Comparison of ENCODE assay signal across 9 cellular contexts in the genomic region with DNA sequence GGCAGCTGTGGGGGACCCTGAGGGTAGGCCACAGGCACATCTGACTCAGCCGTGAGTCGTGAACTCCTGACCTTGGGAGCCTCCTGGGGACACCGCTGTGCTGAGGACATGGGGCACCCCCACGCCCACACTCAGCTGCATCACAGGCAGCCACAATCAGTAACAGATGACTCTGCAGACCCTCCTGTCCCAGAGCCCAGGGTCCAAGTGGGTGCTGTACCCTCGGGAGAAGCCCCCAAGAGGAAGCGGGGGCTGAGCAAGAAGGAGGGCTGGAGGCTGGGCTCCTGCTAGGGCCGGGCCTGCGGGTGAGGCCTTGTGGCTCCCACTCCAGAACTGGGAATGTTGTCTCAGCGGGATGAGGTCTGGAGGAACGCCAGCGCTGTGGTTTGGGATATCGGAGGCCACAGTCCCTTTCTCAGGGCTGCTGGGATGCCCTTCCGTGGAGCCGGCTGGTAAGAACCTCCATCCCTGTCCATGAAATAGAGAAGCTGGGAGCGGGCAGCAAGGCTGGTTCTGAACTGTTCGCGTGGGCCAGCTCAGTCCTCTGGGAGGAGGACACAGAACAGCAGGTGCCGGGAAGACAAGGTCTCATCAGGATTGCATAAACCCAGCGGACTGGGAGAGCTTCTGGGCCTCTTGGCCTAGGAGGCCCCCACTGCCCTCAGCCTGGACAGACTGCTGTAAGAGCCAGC. TPM values are rescaled to one million over a fixed set of nuclear protein-coding genes. Genes with fewer than 3 reads are reported as not detected.
DNase-seq lines count a peak whose midpoint lies in the region; ATAC-seq and TF ChIP-seq lines count a peak whose summit lies in the region.
"Had no signal": no experiment of that assay in that cellular context is flagged by ENCODE, and none has a peak within 500 bp of the region (broad histone marks: within the 10 kb centered on the region; RNA-seq: fewer than 3 reads in every experiment).

No MANE protein-coding gene starts in this region.

- WGBS in esophagus, 2 donors, result 50 to 52% methylated on average over 19 of the region's 19 CpGs

- H3K9ac ChIP-seq in Karpas-422 (ENCODE audit: low read length), result no peak overlapping the region

- no peaks in the 10 kb centered on the region for H3K9me3 ChIP-seq in esophagus (ENCODE audit: control insufficient read depth in 2 of 2, insufficient read depth in 1 of 2, low read depth in 1 of 2, low read length in 1 of 2)
- H3K9me3 ChIP-seq in gastrocnemius medialis, result no peaks in the 10 kb centered on the region
- no peaks in the 10 kb centered on the region for H3K9me3 ChIP-seq in Karpas-422 (ENCODE audit: low read length)

- no peaks in the 10 kb centered on the region for H3K36me3 ChIP-seq in esophagus (ENCODE audit: control insufficient read depth in 2 of 2, insufficient read depth in 2 of 2, low read length in 1 of 2)
- no peaks in the 10 kb centered on the region for H3K36me3 ChIP-seq in gastrocnemius medialis
- H3K36me3 ChIP-seq in Karpas-422 (ENCODE audit: insufficient read depth, low read length), result no peaks in the 10 kb centered on the region

- ATAC-seq in gastrocnemius medialis, result no peak

- H3K27ac ChIP-seq in esophagus (ENCODE audit: low read depth in 2 of 2, low read length in 1 of 2) (peak overlapping the region; percentile 53 to 74), gastrocnemius medialis (peak overlapping the region; percentile 35 to 90 (median 49)), caudate nucleus (ENCODE audit: low read depth, low read length) (no peak overlapping the region), Karpas-422 (ENCODE audit: low read length) (no peak overlapping the region)

- no peak overlapping the region for H3K4me3 ChIP-seq in NB4 (ENCODE audit: low read depth, low read length)
- no peak overlapping the region for H3K4me3 ChIP-seq in esophagus (ENCODE audit: low read depth in 1 of 2, low read length in 2 of 2)
- no peak overlapping the region for H3K4me3 ChIP-seq in gastrocnemius medialis
- H3K4me3 ChIP-seq in Karpas-422 (ENCODE audit: low read length), result no peak overlapping the region

- TF ChIP-seq POLR2A in NB4 (IDR thresholded peaks at IDR 0.05; ENCODE audit: extremely low read depth, insufficient read length) (no peak), gastrocnemius medialis (IDR thresholded peaks at IDR 0.05) (no peak)

- peak; percentile 94 for DNase-seq in EH (ENCODE audit: low read depth)
- DNase-seq in NB4 (ENCODE audit: low read depth), result peak; percentile 55
- no peak for DNase-seq in gastrocnemius medialis
- no peak for DNase-seq in NCI-H128 (lab: John Stamatoyannopoulos, UW; ENCODE audit: unreplicated experiment)
- no peak for DNase-seq in head of caudate nucleus
- no peak for DNase-seq in caudate nucleus (lab: John Stamatoyannopoulos, UW)
- no peak for DNase-seq in Karpas-422
- DNase-seq: MV-4-11 had no signal

- H2AFZ ChIP-seq in Karpas-422 (ENCODE audit: low read length), result no peak overlapping the region

- H3K9me2 ChIP-seq in Karpas-422 (replicated peaks; ENCODE audit: insufficient read depth, low read length), result no peaks in the 10 kb centered on the region

- H3K27me3 ChIP-seq in esophagus (ENCODE audit: control insufficient read depth in 1 of 2, insufficient read depth in 2 of 2, low read length in 2 of 2), result no peaks in the 10 kb centered on the region
- H3K27me3 ChIP-seq in gastrocnemius medialis, result no peaks in the 10 kb centered on the region
- H3K27me3 ChIP-seq in Karpas-422 (ENCODE audit: low read length), result no peaks in the 10 kb centered on the region

- H3K4me2 ChIP-seq in Karpas-422 (ENCODE audit: low read depth, low read length, poor library complexity, severe bottlenecking), result no peak overlapping the region

- intact Hi-C loops in gastrocnemius medialis (cut with DNase I; ENCODE audit: low total_unique reads) (no loop called here), head of caudate nucleus (cut with DNase I) (loop anchor here (10.0 kb wide), 1 partner anchor 525 kb away; no protein-coding TSS in a partner anchor)

- H4K20me1 ChIP-seq in Karpas-422 (ENCODE audit: insufficient read depth, low read depth, low read length), result peaks cover 11% of the 10 kb centered on the region; the same call in 1 of the 2 replicates

- in situ Hi-C loops in gastrocnemius medialis (cut with MboI; ENCODE audit: low sequenced_read_pairs in 4 of 4), result no loop called here

- no peaks in the 10 kb centered on the region for H3K79me2 ChIP-seq in Karpas-422 (ENCODE audit: low read length)

- TF ChIP-seq CTCF in NB4 (IDR thresholded peaks at IDR 0.05; ENCODE audit: low read depth, low read length) (no peak), gastrocnemius medialis (IDR thresholded peaks at IDR 0.05 in 4 of 5, conservative IDR thresholded peaks at IDR 0.05 in 1 of 5) (no peak)

- H3K4me1 ChIP-seq in esophagus (ENCODE audit: control insufficient read depth in 2 of 2, insufficient read depth in 2 of 2, low read length in 1 of 2), result peaks cover 18 to 41% of the 10 kb centered on the region in 2 donors
- H3K4me1 ChIP-seq in gastrocnemius medialis, result peaks cover 38 to 55% of the 10 kb centered on the region in 2 donors
- peaks cover 26% of the 10 kb centered on the region for H3K4me1 ChIP-seq in Karpas-422 (ENCODE audit: low read length)

RNA-seq across cellular contexts. Expression of a gene that starts 3.1 kb away (rescaled TPM):
- polyA plus RNA-seq in esophagus, result 100 to 1,000 TPM in 1 of 2 donors, 10 to 100 TPM in 1; 79.9 to 329 TPM
- total RNA-seq in gastrocnemius medialis, result 10 to 100 TPM; 13.0 to 35.8 (median 22.7) TPM
- 3.2 and 17.5 TPM in 2 replicates for total RNA-seq in Karpas-422 (2014; rRNA removed; shearing (Covaris generic); ENCODE audit: low replicate concordance)

RNA-seq across cellular contexts. Expression of a gene that starts 16.6 kb away (rescaled TPM):
- 1,000 to 10,000 TPM; 4,370 to 5,155 TPM for polyA plus RNA-seq in esophagus
- 1,000 to 10,000 TPM; 1,167 to 4,037 (median 2,295) TPM for total RNA-seq in gastrocnemius medialis
- total RNA-seq in Karpas-422 (2014; rRNA removed; shearing (Covaris generic); ENCODE audit: low replicate concordance), result 1,523 and 2,619 TPM in 2 replicates

RNA-seq across cellular contexts. Expression of a gene that starts 36.8 kb away (rescaled TPM):
- polyA plus RNA-seq in esophagus, result 1 to 10 TPM; 1.6 to 2.4 TPM
- 1 to 10 TPM; 3.6 to 9.3 (median 4.2) TPM for total RNA-seq in gastrocnemius medialis
- 7.2 and 7.6 TPM in 2 replicates for total RNA-seq in Karpas-422 (2014; rRNA removed; shearing (Covaris generic); ENCODE audit: low replicate concordance)

RNA-seq across cellular contexts. Expression of a gene that starts 57.1 kb away (rescaled TPM):
- 10 to 100 TPM in 1 of 2 donors, 1 to 10 TPM in 1; 4.0 to 16.8 TPM for polyA plus RNA-seq in esophagus
- total RNA-seq in gastrocnemius medialis, result not detected
- not detected in 2 replicates for total RNA-seq in Karpas-422 (2014; rRNA removed; shearing (Covaris generic); ENCODE audit: low replicate concordance)

Comparison
In these comparisons a context has a peak if more than half of its experiments do, and no peak if none do; other contexts are left out.
1. DNase-seq: peak in EH (single experiment) and NB4 (single experiment); none in gastrocnemius medialis (0 of 2), NCI-H128 (single experiment), head of caudate nucleus (0 of 42), caudate nucleus (0 of 61) and Karpas-422 (single experiment).
2. H3K27ac ChIP-seq: peak in esophagus (2 of 2) and gastrocnemius medialis (4 of 4); none in caudate nucleus (single experiment) and Karpas-422 (single experiment).